In genomic region chr22:46267431-46268279, GRCh38 we compare ENCODE assay signal across 8 cellular contexts. TPM values are rescaled to one million over a fixed set of nuclear protein-coding genes. Genes with fewer than 3 reads are reported as not detected.
A peak's percentile ranks its signal among the peaks of the same experiment; 100 is the strongest.
DNase-seq lines count a peak whose midpoint lies in the region; ATAC-seq and TF ChIP-seq lines count a peak whose summit lies in the region.

TSS of gene TTC38 (plus strand) at chr22:46268008. CDS start at chr22:46268040, 32 bp downstream.

- H2AK5ac ChIP-seq in trophoblast cell (ENCODE audit: low read length): peak within 1 kb of the TSS; percentile 38

- no peak within 1 kb of the TSS for H2BK12ac ChIP-seq in trophoblast cell (ENCODE audit: low read length)

- H3K79me2 ChIP-seq in trophoblast cell (ENCODE audit: control insufficient read depth, insufficient read depth, low read length, poor library complexity): peaks cover 3% of the 10 kb centered on the region

- H3K36me3 ChIP-seq in ascending aorta (peaks cover 7 to 12% of the 10 kb centered on the region in 2 donors), trophoblast cell (ENCODE audit: control insufficient read depth in 1 of 2, insufficient read depth in 2 of 2, low read length in 2 of 2) (peaks cover 4 to 5% of the 10 kb centered on the region in 2 experiments)

- peak within 1 kb of the TSS; percentile 77 for H2AFZ ChIP-seq in trophoblast cell (ENCODE audit: insufficient read depth, low read length, poor library complexity)

- peak; percentile 84 for DNase-seq in CMK (ENCODE audit: low read depth)
- DNase-seq in KBM-7: peak; percentile 67
- DNase-seq in T-helper 1 cell: peak; percentile 24 to 62 (median 46)
- DNase-seq in ascending aorta (ENCODE audit: low spot score in 2 of 2): peak; percentile 71 to 94
- DNase-seq in left cardiac atrium: peak; percentile 95
- DNase-seq in trophoblast cell: peak; percentile 73 to 87
- no peak for DNase-seq in NCI-H1048 (lab: John Stamatoyannopoulos, UW)

- peaks cover 3% of the 10 kb centered on the region for H3K79me1 ChIP-seq in trophoblast cell (ENCODE audit: low read length)

- H3K9me3 ChIP-seq in ascending aorta: no peaks in the 10 kb centered on the region
- H3K9me3 ChIP-seq in trophoblast cell (ENCODE audit: insufficient read depth, low read depth, low read length): peaks cover 7% of the 10 kb centered on the region

- in situ Hi-C loops in KBM-7 (cut with MboI; ENCODE audit: low pct_unique_long_range_greater_than_20kb, low sequenced_read_pairs): no loop called here

- H4K8ac ChIP-seq in trophoblast cell (ENCODE audit: low read depth, low read length): peak within 1 kb of the TSS; percentile 89

- no peak within 1 kb of the TSS for H3K23ac ChIP-seq in trophoblast cell (ENCODE audit: low read length)

- H2BK5ac ChIP-seq in trophoblast cell (ENCODE audit: low read depth, low read length, poor library complexity): no peak within 1 kb of the TSS

- no CpG with 5 or more reads among the region's 74 CpGs for WGBS in trophoblast cell (ENCODE audit: extremely low coverage, insufficient coverage, insufficient read length)

- peak within 1 kb of the TSS; percentile 75 for H3K9ac ChIP-seq in trophoblast cell (ENCODE audit: low read length)

- H3K4ac ChIP-seq in trophoblast cell (ENCODE audit: low read depth, low read length): peak within 1 kb of the TSS; percentile 49

- peaks cover 0 to 14% of the 10 kb centered on the region in 2 donors for H3K4me1 ChIP-seq in ascending aorta
- H3K4me1 ChIP-seq in trophoblast cell (ENCODE audit: control insufficient read depth in 1 of 2, insufficient read depth in 2 of 2, low read length in 2 of 2): peaks cover 6% of the 10 kb centered on the region in 2 experiments

- peak within 1 kb of the TSS; percentile 69 for H3K18ac ChIP-seq in trophoblast cell (ENCODE audit: low read length)

- peak within 1 kb of the TSS; percentile 58 for H4K91ac ChIP-seq in trophoblast cell (ENCODE audit: low read depth, low read length)

- peak within 1 kb of the TSS; percentile 79 for H4K12ac ChIP-seq in trophoblast cell (ENCODE audit: low read depth, low read length)

- no peaks in the 10 kb centered on the region for H3K27me3 ChIP-seq in ascending aorta
- H3K27me3 ChIP-seq in trophoblast cell (ENCODE audit: insufficient read depth, low read length): peaks cover 10% of the 10 kb centered on the region

- intact Hi-C loops in ascending aorta (cut with DNase I): loop anchor here (1.0 to 10.0 kb wide), 6 partner anchors 17 to 260 kb away; partner anchors contain the start of genes CDPF1, GTSE1, PPARA and TRMU
- intact Hi-C loops in left cardiac atrium (cut with DNase I): no loop called here

- H3K14ac ChIP-seq in trophoblast cell (ENCODE audit: low read length): peak within 1 kb of the TSS; percentile 85

- peak within 1 kb of the TSS; percentile 78 for H3K4me2 ChIP-seq in trophoblast cell (ENCODE audit: low read length)

- H3K27ac ChIP-seq in ascending aorta (peak within 1 kb of the TSS; percentile 85 to 88), trophoblast cell (ENCODE audit: low read depth, low read length) (no peak within 1 kb of the TSS)

- ATAC-seq in GM19463 (IDR thresholded peaks at IDR 0.05; ENCODE audit: unreplicated experiment) (peak; percentile 89), left cardiac atrium (peak; percentile 97 to 98)

- H3K4me3 ChIP-seq in ascending aorta: peak within 1 kb of the TSS; percentile 58 to 78
- H3K4me3 ChIP-seq in trophoblast cell (ENCODE audit: low read depth, low read length): peak within 1 kb of the TSS; percentile 82

- H2BK120ac ChIP-seq in trophoblast cell (ENCODE audit: insufficient read depth, low read length, poor library complexity): no peak within 1 kb of the TSS

- TF ChIP-seq CTCF in ascending aorta (IDR thresholded peaks at IDR 0.05): no peak

RNA-seq across cellular contexts. Expression of gene TTC38, which starts in this region (rescaled TPM):
- total RNA-seq in ascending aorta (55.3 TPM), left cardiac atrium (10 to 100 TPM; 22.7 to 23.1 TPM)
- polyA plus RNA-seq in trophoblast cell (2013): 11.4 and 12.4 TPM in 2 replicates
